In genomic region chr4:107890779-107891178, GRCh38 we compare ENCODE assay signal across 25 cellular contexts.
"Had no signal": no experiment of that assay in that cellular context is flagged by ENCODE, and none has a peak within 500 bp of the region (broad histone marks: within the 10 kb centered on the region; RNA-seq: fewer than 3 reads in every experiment).

No MANE protein-coding gene starts in this region.

- H3K9ac ChIP-seq: neural progenitor cell had no signal

- H3K27ac ChIP-seq: dorsolateral prefrontal cortex, epithelial cell of prostate, gastroesophageal sphincter, heart left ventricle, hepatocyte, left lung, neural progenitor cell, sigmoid colon, stomach, thyroid gland, vagina had no signal

- H3K4me3 ChIP-seq: dorsolateral prefrontal cortex, gastroesophageal sphincter, heart left ventricle, hepatocyte, left lung, neural progenitor cell, prostate gland, sigmoid colon, stomach, thyroid gland, vagina had no signal

- H3K27ac Mint-ChIP-seq: nephron; neural progenitor cell; stimulated activated effector memory CD8-positive, alpha-beta T cell treated with anti-CD3 and anti-CD28 coated beads, Interleukin-12 subunit alpha, Interleukin-12 subunit beta, amount 100 ng/mL, for 72 hours had no signal

- H3K4me3 Mint-ChIP-seq: naive thymus-derived CD4-positive, alpha-beta T cell; nephron; neural progenitor cell; stimulated activated effector memory CD8-positive, alpha-beta T cell treated with anti-CD3 and anti-CD28 coated beads, Interleukin-12 subunit alpha, Interleukin-12 subunit beta, amount 100 ng/mL, for 72 hours had no signal

- H3K79me2 ChIP-seq: hepatocyte had no signal

- H3K9me3 Mint-ChIP-seq: stimulated activated effector memory CD8-positive, alpha-beta T cell treated with anti-CD3 and anti-CD28 coated beads, Interleukin-12 subunit alpha, Interleukin-12 subunit beta, amount 100 ng/mL, for 72 hours had no signal

- H3K36me3 ChIP-seq: gastroesophageal sphincter, left lung, prostate gland, sigmoid colon, stomach, thyroid gland, vagina had no signal

- DNase-seq: dorsolateral prefrontal cortex; effector CD4-positive, alpha-beta T cell; foreskin fibroblast; heart left ventricle; left cardiac atrium; left lung; mesendoderm; midbrain; naive thymus-derived CD4-positive, alpha-beta T cell; right cardiac atrium; sigmoid colon; stimulated activated CD4-positive, alpha-beta T cell treated with anti-CD3 and anti-CD28 coated beads, Interleukin-2, amount 100 ng/mL, for 24 hours; stimulated activated CD4-positive, alpha-beta T cell treated with anti-CD3 and anti-CD28 coated beads, Interleukin-4, amount 100 ng/mL, for 24 hours; stimulated activated naive CD4-positive, alpha-beta T cell treated with Interleukin-2 at 50 U/mL for 16 hours; stomach; thyroid gland; trophoblast cell had no signal

- H3K4me1 Mint-ChIP-seq: naive thymus-derived CD4-positive, alpha-beta T cell; nephron; neural progenitor cell; stimulated activated effector memory CD8-positive, alpha-beta T cell treated with anti-CD3 and anti-CD28 coated beads, Interleukin-12 subunit alpha, Interleukin-12 subunit beta, amount 100 ng/mL, for 72 hours had no signal

- H2AFZ ChIP-seq: hepatocyte, neural progenitor cell had no signal

- H3K4me2 ChIP-seq: hepatocyte, neural progenitor cell had no signal

- H3K9me3 ChIP-seq: gastroesophageal sphincter, prostate gland, sigmoid colon, thyroid gland, vagina had no signal

- H3K27me3 ChIP-seq: dorsolateral prefrontal cortex, gastroesophageal sphincter, heart left ventricle, hepatocyte, left lung, neural progenitor cell, sigmoid colon, stomach, thyroid gland, vagina had no signal

- H3K36me3 Mint-ChIP-seq: neural progenitor cell; stimulated activated effector memory CD8-positive, alpha-beta T cell treated with anti-CD3 and anti-CD28 coated beads, Interleukin-12 subunit alpha, Interleukin-12 subunit beta, amount 100 ng/mL, for 72 hours had no signal
